13 cellular contexts compared by ENCODE assay signal in the genomic region with DNA sequence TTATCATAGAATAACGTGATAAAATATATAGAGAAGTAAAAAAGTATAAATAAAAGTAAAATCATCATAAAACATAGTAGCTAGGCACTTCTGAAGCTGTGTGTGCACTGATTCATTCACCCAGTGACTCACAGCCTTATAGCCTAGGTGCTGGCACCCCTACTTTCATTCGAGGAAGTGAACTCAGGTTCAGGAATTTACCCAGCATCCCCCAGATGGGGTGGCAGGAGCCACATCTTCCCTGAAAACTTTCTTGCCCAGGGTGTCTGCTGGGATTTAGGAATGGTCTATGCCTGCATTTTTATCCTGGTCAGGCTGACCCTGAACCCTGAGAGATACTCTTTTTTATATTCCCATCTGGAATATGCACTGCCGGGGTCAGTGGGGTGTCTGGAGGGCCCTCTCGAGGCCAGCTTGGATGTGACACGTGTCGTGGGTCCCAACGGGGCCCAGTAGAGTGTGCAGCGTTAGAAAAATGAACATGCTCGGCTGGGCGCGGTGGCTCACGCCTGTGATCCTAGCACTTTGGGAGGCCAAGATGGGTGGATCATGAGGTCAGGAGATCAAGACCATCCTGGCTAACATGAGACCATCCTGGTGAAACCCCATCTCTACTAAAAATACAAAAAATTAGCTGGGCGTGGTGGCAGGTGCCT. TPM values are rescaled to one million over a fixed set of nuclear protein-coding genes. Genes with fewer than 3 reads are reported as not detected.
DNase-seq lines count a peak whose midpoint lies in the region; ATAC-seq and TF ChIP-seq lines count a peak whose summit lies in the region.
"Had no signal": no experiment of that assay in that cellular context is flagged by ENCODE, and none has a peak within 500 bp of the region (broad histone marks: within the 10 kb centered on the region; RNA-seq: fewer than 3 reads in every experiment).

No MANE protein-coding gene starts in this region.

- in situ Hi-C loops in HAP-1 (cut with MboI; ENCODE audit: low sequenced_read_pairs) = no loop called here

- no peaks in the 10 kb centered on the region for H3K36me3 Mint-ChIP-seq in activated CD4-positive, alpha-beta T cell treated with anti-CD3 and anti-CD28 coated beads for 36 hours (ENCODE audit: low read depth)
- H3K36me3 Mint-ChIP-seq in effector memory CD8-positive, alpha-beta T cell (ENCODE audit: insufficient read depth) = peaks cover 9% of the 10 kb centered on the region
- H3K36me3 Mint-ChIP-seq in activated T-cell treated with anti-CD3 and anti-CD28 coated beads, Interleukin-2, amount 50 U/mL, for 24 hours (ENCODE audit: low read depth) = peaks cover 16% of the 10 kb centered on the region

- H3K4me3 Mint-ChIP-seq in activated CD4-positive, alpha-beta T cell treated with anti-CD3 and anti-CD28 coated beads for 36 hours = no peak overlapping the region
- H3K4me3 Mint-ChIP-seq in effector memory CD8-positive, alpha-beta T cell = no peak overlapping the region
- H3K4me3 Mint-ChIP-seq in activated T-cell treated with anti-CD3 and anti-CD28 coated beads, Interleukin-2, amount 50 U/mL, for 24 hours = no peak overlapping the region
- H3K4me3 Mint-ChIP-seq: activated CD4-positive, alpha-beta T cell treated with anti-CD3 and anti-CD28 coated beads, Interleukin-2, amount 10 ng/mL, durations not matched to agents 7 days and 5 days; dendritic cell treated with granulocyte-macrophage colony-stimulating factor and Interleukin-4, amounts not matched to agents 40 ng/mL and 50 ng/mL, for 4 days had no signal

- TF ChIP-seq CTCF in fibroblast of the aortic adventitia (IDR thresholded peaks at IDR 0.05; ENCODE audit: insufficient read depth, low read length) = no peak

- no peak overlapping the region for H3K27ac Mint-ChIP-seq in activated CD4-positive, alpha-beta T cell treated with anti-CD3 and anti-CD28 coated beads for 36 hours
- H3K27ac Mint-ChIP-seq in effector memory CD8-positive, alpha-beta T cell = no peak overlapping the region
- no peak overlapping the region for H3K27ac Mint-ChIP-seq in activated T-cell treated with anti-CD3 and anti-CD28 coated beads, Interleukin-2, amount 50 U/mL, for 24 hours
- H3K27ac Mint-ChIP-seq: activated CD4-positive, alpha-beta T cell treated with anti-CD3 and anti-CD28 coated beads, Interleukin-2, amount 10 ng/mL, durations not matched to agents 7 days and 5 days; dendritic cell treated with granulocyte-macrophage colony-stimulating factor and Interleukin-4, amounts not matched to agents 40 ng/mL and 50 ng/mL, for 4 days had no signal

- no peaks in the 10 kb centered on the region for H3K9me3 ChIP-seq in HAP-1
- H3K9me3 ChIP-seq: right atrium auricular region had no signal

- POLR2A ChIA-PET in activated CD4-positive, alpha-beta T cell treated with anti-CD3 and anti-CD28 coated beads for 36 hours (lab: Charles Lee) = no interaction called here

- H3K36me3 ChIP-seq in HAP-1 (replicated peaks) = peaks cover 2% of the 10 kb centered on the region
- H3K36me3 ChIP-seq: right atrium auricular region had no signal

- DNase-seq in activated CD4-positive, alpha-beta T cell treated with anti-CD3 and anti-CD28 coated beads for 36 hours = no peak
- no peak for DNase-seq in activated CD4-positive, alpha-beta T cell treated with anti-CD3 and anti-CD28 coated beads, Interleukin-2, amount 50 U/mL, for 4 hours
- DNase-seq in T1000 (lab: John Stamatoyannopoulos, UW) (peak; percentile 6), fibroblast of the aortic adventitia (ENCODE audit: low read depth) (peak; percentile 74), HAP-1 (ENCODE audit: low spot score in 2 of 2) (no peak)
- DNase-seq in effector memory CD8-positive, alpha-beta T cell = no peak
- DNase-seq in activated T-cell treated with anti-CD3 and anti-CD28 coated beads, Interleukin-2, amount 50 U/mL, for 24 hours = no peak
- DNase-seq: activated CD4-positive, alpha-beta T cell treated with anti-CD3 and anti-CD28 coated beads, Interleukin-2, amount 10 ng/mL, durations not matched to agents 7 days and 5 days; DMS79 treated with DMSO at 0.1 percent for 48 hours; NCI-H82 had no signal

- no peaks in the 10 kb centered on the region for H3K4me1 Mint-ChIP-seq in activated CD4-positive, alpha-beta T cell treated with anti-CD3 and anti-CD28 coated beads for 36 hours
- H3K4me1 Mint-ChIP-seq in effector memory CD8-positive, alpha-beta T cell (ENCODE audit: low read depth in 2 of 2) = no peaks in the 10 kb centered on the region
- H3K4me1 Mint-ChIP-seq in activated T-cell treated with anti-CD3 and anti-CD28 coated beads, Interleukin-2, amount 50 U/mL, for 24 hours (ENCODE audit: low read depth) = no peaks in the 10 kb centered on the region
- H3K4me1 Mint-ChIP-seq: activated CD4-positive, alpha-beta T cell treated with anti-CD3 and anti-CD28 coated beads, Interleukin-2, amount 10 ng/mL, durations not matched to agents 7 days and 5 days had no signal

- no peaks in the 10 kb centered on the region for H3K27me3 Mint-ChIP-seq in activated CD4-positive, alpha-beta T cell treated with anti-CD3 and anti-CD28 coated beads for 36 hours
- H3K27me3 Mint-ChIP-seq in effector memory CD8-positive, alpha-beta T cell = peaks cover 0 to 6% of the 10 kb centered on the region in 2 donors
- no peaks in the 10 kb centered on the region for H3K27me3 Mint-ChIP-seq in activated T-cell treated with anti-CD3 and anti-CD28 coated beads, Interleukin-2, amount 50 U/mL, for 24 hours
- H3K27me3 Mint-ChIP-seq: activated CD4-positive, alpha-beta T cell treated with anti-CD3 and anti-CD28 coated beads, Interleukin-2, amount 10 ng/mL, durations not matched to agents 7 days and 5 days; dendritic cell treated with granulocyte-macrophage colony-stimulating factor and Interleukin-4, amounts not matched to agents 40 ng/mL and 50 ng/mL, for 4 days had no signal

- no peak overlapping the region for H3K4me3 ChIP-seq in fibroblast of the aortic adventitia (ENCODE audit: low read depth, low read length)
- no peak overlapping the region for H3K4me3 ChIP-seq in HAP-1
- H3K4me3 ChIP-seq: right atrium auricular region had no signal

- CTCF ChIA-PET in activated CD4-positive, alpha-beta T cell treated with anti-CD3 and anti-CD28 coated beads for 36 hours (lab: Charles Lee) = no interaction called here

- H3K4me1 ChIP-seq in HAP-1 = no peaks in the 10 kb centered on the region

- intact Hi-C loops in activated CD4-positive, alpha-beta T cell treated with anti-CD3 and anti-CD28 coated beads for 36 hours (cut with DNase I, micrococcal nuclease) = no loop called here

- H3K9me3 Mint-ChIP-seq in activated CD4-positive, alpha-beta T cell treated with anti-CD3 and anti-CD28 coated beads for 36 hours (ENCODE audit: low read depth) = no peaks in the 10 kb centered on the region
- no peaks in the 10 kb centered on the region for H3K9me3 Mint-ChIP-seq in effector memory CD8-positive, alpha-beta T cell
- H3K9me3 Mint-ChIP-seq in activated T-cell treated with anti-CD3 and anti-CD28 coated beads, Interleukin-2, amount 50 U/mL, for 24 hours = no peaks in the 10 kb centered on the region
- H3K9me3 Mint-ChIP-seq: activated CD4-positive, alpha-beta T cell treated with anti-CD3 and anti-CD28 coated beads, Interleukin-2, amount 10 ng/mL, durations not matched to agents 7 days and 5 days; dendritic cell treated with granulocyte-macrophage colony-stimulating factor and Interleukin-4, amounts not matched to agents 40 ng/mL and 50 ng/mL, for 4 days had no signal

- H3K27me3 ChIP-seq in HAP-1 (ENCODE audit: low read depth) = no peaks in the 10 kb centered on the region
- H3K27me3 ChIP-seq: right atrium auricular region had no signal

- peak; percentile 66 for ATAC-seq in activated CD4-positive, alpha-beta T cell treated with anti-CD3 and anti-CD28 coated beads for 36 hours
- ATAC-seq in HG02588 (IDR thresholded peaks at IDR 0.05; ENCODE audit: unreplicated experiment) = no peak
- no peak for ATAC-seq in effector memory CD8-positive, alpha-beta T cell (replicated peaks)

RNA-seq across cellular contexts. Expression of a gene that starts 45.1 kb away (rescaled TPM):
- total RNA-seq in activated CD4-positive, alpha-beta T cell treated with anti-CD3 and anti-CD28 coated beads for 36 hours = not detected
- total RNA-seq in fibroblast of the aortic adventitia (ENCODE audit: low replicate concordance) = 5.0 and 49.9 TPM in 2 replicates
- total RNA-seq: activated CD4-positive, alpha-beta T cell treated with anti-CD3 and anti-CD28 coated beads, Interleukin-2, amount 10 ng/mL, durations not matched to agents 7 days and 5 days had no signal

Comparison
In these comparisons a context has a peak if more than half of its experiments do, and no peak if none do; other contexts are left out.
1. DNase-seq: peak in T1000 (single experiment) and fibroblast of the aortic adventitia (single experiment); none in activated CD4-positive, alpha-beta T cell treated with anti-CD3 and anti-CD28 coated beads for 36 hours (single experiment), activated CD4-positive, alpha-beta T cell treated with anti-CD3 and anti-CD28 coated beads, Interleukin-2, amount 50 U/mL, for 4 hours (0 of 2), HAP-1 (0 of 2), effector memory CD8-positive, alpha-beta T cell (0 of 3) and activated T-cell treated with anti-CD3 and anti-CD28 coated beads, Interleukin-2, amount 50 U/mL, for 24 hours (single experiment).